1 cellular context compared by ENCODE assay signal in genomic region chr15:48965972-48966371, GRCh38.
TF ChIP-seq lines count a peak whose summit lies in the region.

No MANE protein-coding gene starts in this region.

TF ChIP-seq in IMR-90, 13 proteins besides CTCF, POLR2A, EP300 and RAD21 (continued from another document):
- TF ChIP-seq ELK1 (IDR thresholded peaks at IDR 0.05; ENCODE audit: borderline replicate concordance, low read depth, low read length) (no peak), CHD1 (IDR thresholded peaks at IDR 0.05; ENCODE audit: low read depth, low read length) (no peak), CEBPB (IDR thresholded peaks at IDR 0.05; ENCODE audit: low read depth, low read length) (peak; percentile 92), RFX5 (IDR thresholded peaks at IDR 0.05; ENCODE audit: low read depth, low read length) (no peak), MAFK (IDR thresholded peaks at IDR 0.05; ENCODE audit: low read depth, low read length) (no peak), RCOR1 (IDR thresholded peaks at IDR 0.05; ENCODE audit: insufficient replicate concordance, low read length) (no peak), MAZ (IDR thresholded peaks at IDR 0.05; ENCODE audit: borderline replicate concordance, low read depth, low read length) (no peak)
